Comparison of ENCODE assay signal across 32 cellular contexts in genomic region chr4:17260395-17260907, GRCh38.
DNase-seq lines count a peak whose midpoint lies in the region; ATAC-seq and TF ChIP-seq lines count a peak whose summit lies in the region.
"Had no signal": no experiment of that assay in that cellular context is flagged by ENCODE, and none has a peak within 500 bp of the region (broad histone marks: within the 10 kb centered on the region; RNA-seq: fewer than 3 reads in every experiment).

No MANE protein-coding gene starts in this region.

- peaks cover 7% of the 10 kb centered on the region for H3K4me1 Mint-ChIP-seq in activated CD8-positive, alpha-beta T cell treated with anti-CD3 and anti-CD28 coated beads for 36 hours (ENCODE audit: low read depth)
- no peaks in the 10 kb centered on the region for H3K4me1 Mint-ChIP-seq in activated CD8-positive, alpha-beta T cell treated with anti-CD3 and anti-CD28 coated beads, Interleukin-2, amount 10 ng/mL, durations not matched to agents 7 days and 5 days (ENCODE audit: low read depth)
- H3K4me1 Mint-ChIP-seq in nephron, result peaks cover 20% of the 10 kb centered on the region
- H3K4me1 Mint-ChIP-seq: CD14-positive monocyte; immature natural killer cell; naive thymus-derived CD8-positive, alpha-beta T cell; T-cell had no signal

- peak; percentile 89 for ATAC-seq in activated CD8-positive, alpha-beta T cell treated with anti-CD3 and anti-CD28 coated beads for 36 hours
- no peak for ATAC-seq in activated CD8-positive, alpha-beta T cell treated with anti-CD3 and anti-CD28 coated beads, Interleukin-2, amount 10 ng/mL, durations not matched to agents 7 days and 5 days
- ATAC-seq in GM18867 (IDR thresholded peaks at IDR 0.05; ENCODE audit: unreplicated experiment) (peak; percentile 69), GM18517 (IDR thresholded peaks at IDR 0.05; ENCODE audit: unreplicated experiment) (no peak), HG03439 (IDR thresholded peaks at IDR 0.05; ENCODE audit: unreplicated experiment) (no peak)
- ATAC-seq: left colon; naive thymus-derived CD8-positive, alpha-beta T cell; T-cell had no signal

- peak; percentile 54 for DNase-seq in activated CD8-positive, alpha-beta T cell treated with anti-CD3 and anti-CD28 coated beads for 36 hours
- DNase-seq in activated CD8-positive, alpha-beta T cell treated with anti-CD3 and anti-CD28 coated beads, Interleukin-2, amount 10 ng/mL, durations not matched to agents 7 days and 5 days, result no peak
- DNase-seq in NB4 (ENCODE audit: low read depth), result peak; percentile 18
- no peak for DNase-seq in activated gamma-delta T cell (lab: John Stamatoyannopoulos, UW)
- DNase-seq: activated CD4-positive, alpha-beta T cell treated with anti-CD3 and anti-CD28 coated beads, Interleukin-2, amount 50 U/mL, for 1 hour; Caco-2; DMS79; H7; immature natural killer cell; left colon; naive thymus-derived CD8-positive, alpha-beta T cell; NCI-H1048; NCI-H2107; NCI-H345; NCI-H774; nucleus accumbens; RPMI8226; sigmoid colon; stimulated activated CD4-positive, alpha-beta T cell treated with anti-CD3 and anti-CD28 coated beads, Interleukin-12 subunit alpha, Interleukin-12 subunit beta, amount 100 ng/mL, for 4 hours; stimulated activated CD4-positive, alpha-beta T cell treated with anti-CD3 and anti-CD28 coated beads, Interleukin-4, amount 100 ng/mL, for 24 hours; T-cell; WERI-Rb-1 had no signal

- H3K4me3 Mint-ChIP-seq in activated CD8-positive, alpha-beta T cell treated with anti-CD3 and anti-CD28 coated beads for 36 hours, result no peak overlapping the region
- no peak overlapping the region for H3K4me3 Mint-ChIP-seq in activated CD8-positive, alpha-beta T cell treated with anti-CD3 and anti-CD28 coated beads, Interleukin-2, amount 10 ng/mL, durations not matched to agents 7 days and 5 days
- H3K4me3 Mint-ChIP-seq in nephron, result no peak overlapping the region
- H3K4me3 Mint-ChIP-seq: activated naive CD8-positive, alpha-beta T cell; CD14-positive monocyte; immature natural killer cell; naive thymus-derived CD8-positive, alpha-beta T cell; T-cell; type B pancreatic cell had no signal

- intact Hi-C loops in activated CD8-positive, alpha-beta T cell treated with anti-CD3 and anti-CD28 coated beads for 36 hours (cut with micrococcal nuclease), result no loop called here

- CTCF ChIA-PET in activated CD8-positive, alpha-beta T cell treated with anti-CD3 and anti-CD28 coated beads for 36 hours (lab: Charles Lee), result no interaction called here
- CTCF ChIA-PET in activated CD8-positive, alpha-beta T cell treated with anti-CD3 and anti-CD28 coated beads, Interleukin-2, amount 10 ng/mL, durations not matched to agents 7 days and 5 days (lab: Charles Lee), result no interaction called here

- no peak for TF ChIP-seq POLR2A in NB4 (IDR thresholded peaks at IDR 0.05; ENCODE audit: extremely low read depth, insufficient read length)

- H3K27me3 Mint-ChIP-seq in activated CD8-positive, alpha-beta T cell treated with anti-CD3 and anti-CD28 coated beads for 36 hours, result peaks cover 4% of the 10 kb centered on the region
- peaks cover 8% of the 10 kb centered on the region for H3K27me3 Mint-ChIP-seq in activated CD8-positive, alpha-beta T cell treated with anti-CD3 and anti-CD28 coated beads, Interleukin-2, amount 10 ng/mL, durations not matched to agents 7 days and 5 days (ENCODE audit: low read depth)
- H3K27me3 Mint-ChIP-seq in nephron (ENCODE audit: low read depth), result peaks cover 3% of the 10 kb centered on the region
- H3K27me3 Mint-ChIP-seq: type B pancreatic cell had no signal

- no peaks in the 10 kb centered on the region for H3K36me3 Mint-ChIP-seq in activated CD8-positive, alpha-beta T cell treated with anti-CD3 and anti-CD28 coated beads for 36 hours (ENCODE audit: low read depth)
- H3K36me3 Mint-ChIP-seq in activated CD8-positive, alpha-beta T cell treated with anti-CD3 and anti-CD28 coated beads, Interleukin-2, amount 10 ng/mL, durations not matched to agents 7 days and 5 days (ENCODE audit: low read depth), result no peaks in the 10 kb centered on the region
- no peaks in the 10 kb centered on the region for H3K36me3 Mint-ChIP-seq in nephron (ENCODE audit: low read depth)
- H3K36me3 Mint-ChIP-seq: activated naive CD8-positive, alpha-beta T cell; CD14-positive monocyte; immature natural killer cell; T-cell; type B pancreatic cell had no signal

- H3K9me3 Mint-ChIP-seq in activated CD8-positive, alpha-beta T cell treated with anti-CD3 and anti-CD28 coated beads for 36 hours, result no peaks in the 10 kb centered on the region
- no peaks in the 10 kb centered on the region for H3K9me3 Mint-ChIP-seq in activated CD8-positive, alpha-beta T cell treated with anti-CD3 and anti-CD28 coated beads, Interleukin-2, amount 10 ng/mL, durations not matched to agents 7 days and 5 days (ENCODE audit: insufficient read depth)
- no peaks in the 10 kb centered on the region for H3K9me3 Mint-ChIP-seq in nephron
- H3K9me3 Mint-ChIP-seq: activated T-helper 2 cell treated with anti-CD3 and anti-CD28 coated beads, Interferon-gamma antibody, Interleukin-2, Interleukin-4, amounts not matched to agents 10 μg/mL and 5 μg/mL and 100 μg/mL, durations not matched to agents 14 hours and 24 hours and 36 hours; type B pancreatic cell had no signal

- POLR2A ChIA-PET in activated CD8-positive, alpha-beta T cell treated with anti-CD3 and anti-CD28 coated beads for 36 hours (lab: Charles Lee), result no interaction called here
- POLR2A ChIA-PET in activated CD8-positive, alpha-beta T cell treated with anti-CD3 and anti-CD28 coated beads, Interleukin-2, amount 10 ng/mL, durations not matched to agents 7 days and 5 days (lab: Charles Lee), result no interaction called here

- peak overlapping the region; percentile 21 for H3K27ac Mint-ChIP-seq in activated CD8-positive, alpha-beta T cell treated with anti-CD3 and anti-CD28 coated beads for 36 hours
- no peak overlapping the region for H3K27ac Mint-ChIP-seq in activated CD8-positive, alpha-beta T cell treated with anti-CD3 and anti-CD28 coated beads, Interleukin-2, amount 10 ng/mL, durations not matched to agents 7 days and 5 days
- H3K27ac Mint-ChIP-seq in nephron, result peak overlapping the region in 2 of 3 experiments; percentile 7 to 41
- H3K27ac Mint-ChIP-seq: activated naive CD8-positive, alpha-beta T cell; activated T-helper 2 cell treated with anti-CD3 and anti-CD28 coated beads, Interferon-gamma antibody, Interleukin-2, Interleukin-4, amounts not matched to agents 10 μg/mL and 5 μg/mL and 100 μg/mL, durations not matched to agents 14 hours and 24 hours and 36 hours; CD14-positive monocyte; immature natural killer cell; naive thymus-derived CD8-positive, alpha-beta T cell; T-cell; type B pancreatic cell had no signal

- H3K4me3 ChIP-seq in NB4 (ENCODE audit: low read depth, low read length), result no peak overlapping the region
- H3K4me3 ChIP-seq: ascending aorta, prostate gland, sigmoid colon had no signal

- TF ChIP-seq CTCF in activated CD8-positive, alpha-beta T cell treated with anti-CD3 and anti-CD28 coated beads for 36 hours (IDR thresholded peaks at IDR 0.05), result no peak
- TF ChIP-seq CTCF in NB4 (IDR thresholded peaks at IDR 0.05; ENCODE audit: low read depth, low read length), result no peak
- TF ChIP-seq CTCF in nephron (IDR thresholded peaks at IDR 0.05; ENCODE audit: unreplicated experiment in 3 of 3), result no peak

Comparison
In these comparisons a context has a peak if more than half of its experiments do, and no peak if none do; other contexts are left out.
1. ATAC-seq: peak in activated CD8-positive, alpha-beta T cell treated with anti-CD3 and anti-CD28 coated beads for 36 hours (single experiment) and GM18867 (single experiment); none in activated CD8-positive, alpha-beta T cell treated with anti-CD3 and anti-CD28 coated beads, Interleukin-2, amount 10 ng/mL, durations not matched to agents 7 days and 5 days (single experiment), GM18517 (single experiment) and HG03439 (single experiment).
2. DNase-seq: peak in activated CD8-positive, alpha-beta T cell treated with anti-CD3 and anti-CD28 coated beads for 36 hours (single experiment) and NB4 (single experiment); none in activated CD8-positive, alpha-beta T cell treated with anti-CD3 and anti-CD28 coated beads, Interleukin-2, amount 10 ng/mL, durations not matched to agents 7 days and 5 days (single experiment) and activated gamma-delta T cell (single experiment).